In the genomic region with DNA sequence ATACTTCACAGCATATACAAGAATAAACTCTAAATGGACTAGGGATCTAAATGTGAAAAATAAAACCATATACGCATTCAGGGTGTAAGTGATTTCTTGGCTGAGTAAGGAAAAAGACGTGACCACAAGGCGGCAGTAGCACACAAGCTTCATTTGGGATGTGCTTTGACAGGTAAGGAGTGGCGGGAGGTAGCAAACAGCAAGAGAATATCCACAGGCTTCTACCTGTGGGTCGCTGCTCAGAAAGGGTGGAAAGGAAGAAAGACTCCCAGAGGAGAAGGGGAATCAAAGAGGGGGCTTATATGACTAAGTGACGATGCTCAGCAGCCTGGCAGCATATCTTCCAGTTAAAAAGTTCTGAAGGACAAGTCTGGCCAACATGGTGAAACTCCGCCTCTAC, we compare ENCODE assay signal across 9 cellular contexts. TPM values are rescaled to one million over a fixed set of nuclear protein-coding genes. Genes with fewer than 3 reads are reported as not detected.
DNase-seq lines count a peak whose midpoint lies in the region; ATAC-seq and TF ChIP-seq lines count a peak whose summit lies in the region.
"Had no signal": no experiment of that assay in that cellular context is flagged by ENCODE, and none has a peak within 500 bp of the region (broad histone marks: within the 10 kb centered on the region; RNA-seq: fewer than 3 reads in every experiment).

No MANE protein-coding gene starts in this region.

- no peak overlapping the region for H2BK5ac ChIP-seq in H9 (ENCODE audit: insufficient read length, low read length)

- no peak overlapping the region for H3K4me2 ChIP-seq in H9 (ENCODE audit: insufficient read depth, insufficient read length, low read length)

- H3K18ac ChIP-seq in H9 (ENCODE audit: insufficient read length, low read depth, low read length), result no peak overlapping the region

- DNase-seq in AG04449 (ENCODE audit: low read depth, low spot score) (peak; percentile 16), H9 (peak; percentile 84), NCI-H69 (lab: John Stamatoyannopoulos, UW) (peak; percentile 75), dermis microvascular lymphatic vessel endothelial cell (ENCODE audit: low read depth in 2 of 2) (peak; percentile 72 to 75), medulla oblongata (ENCODE audit: extremely low spot score) (peak; percentile 71)
- peak; percentile 77 to 81 for DNase-seq in activated CD4-positive, alpha-beta T cell treated with anti-CD3 and anti-CD28 coated beads, Interleukin-2, amount 50 U/mL, for 4 hours
- DNase-seq in stimulated activated CD8-positive, alpha-beta memory T cell treated with anti-CD3 and anti-CD28 coated beads, Interleukin-15, amount 100 ng/mL, for 48 hours (ENCODE audit: low read depth in 2 of 2), result peak; percentile 47 to 51

- H3K9ac ChIP-seq in H9 (ENCODE audit: extremely low read depth, insufficient read length, low read length), result no peak overlapping the region

- H3K27me3 ChIP-seq in H9 (ENCODE audit: insufficient read depth, low read length), result no peaks in the 10 kb centered on the region

- H4K8ac ChIP-seq in H9 (replicated peaks; ENCODE audit: insufficient read length, low read depth, low read length), result no peak overlapping the region

- H3K23me2 ChIP-seq in H9 (ENCODE audit: insufficient read length, low read depth, low read length, poor library complexity, severe bottlenecking), result peaks cover 3% of the 10 kb centered on the region

- POLR2A ChIA-PET in AG04449 (lab: Yijun Ruan, JAX), result no interaction called here

- TF ChIP-seq CTCF in AG04449 (IDR thresholded peaks at IDR 0.05; ENCODE audit: insufficient read depth, low read length, missing control alignments) (peak; percentile 56), H9 (conservative IDR thresholded peaks at IDR 0.05) (peak; percentile 83)

- peaks cover 9% of the 10 kb centered on the region; the same call in 1 of the 2 replicates for H3K4me1 ChIP-seq in H9 (ENCODE audit: insufficient read depth, low read length)

- WGBS in H9 (ENCODE audit: extremely low coverage, insufficient read length, low lambda C conversion rate), result no CpG with 5 or more reads among the region's 7 CpGs

- H4K91ac ChIP-seq in H9 (ENCODE audit: insufficient read length, low read depth, low read length), result no peak overlapping the region

- H3K14ac ChIP-seq in H9 (ENCODE audit: insufficient read depth, low read length), result no peak overlapping the region

- no peak overlapping the region for H2BK120ac ChIP-seq in H9 (ENCODE audit: low read depth, low read length, poor library complexity, severe bottlenecking)

- no peak overlapping the region for H3K27ac ChIP-seq in H9 (ENCODE audit: insufficient read length, low read depth, low read length)
- H3K27ac ChIP-seq: skin epidermis had no signal

- peak overlapping the region in 1 of 3 experiments; percentile 80; a peak in 3 of 7 replicates for H3K27ac Mint-ChIP-seq in H9

- no peaks in the 10 kb centered on the region for H4K20me1 ChIP-seq in H9 (ENCODE audit: control insufficient read depth, insufficient read depth, insufficient read length)

- H3T11ph ChIP-seq in H9 (ENCODE audit: low read length), result no peak overlapping the region

- H3K79me2 ChIP-seq in H9 (ENCODE audit: insufficient read depth, low read length), result peaks cover 21% of the 10 kb centered on the region; the same call in 1 of the 2 replicates

- CTCF ChIA-PET in AG04449 (lab: Yijun Ruan, JAX), result interaction anchor here (0.6 to 4.7 kb wide), 15 partner anchors 9 to 381 kb away, joined by 3 to 39 read pairs (median 5); no protein-coding TSS in a partner anchor

- no peak for ATAC-seq in HG03139 (IDR thresholded peaks at IDR 0.05; ENCODE audit: unreplicated experiment)

- H3K4ac ChIP-seq in H9 (ENCODE audit: low read depth, low read length), result no peak overlapping the region

- H2AFZ ChIP-seq in H9 (ENCODE audit: low read length), result peak overlapping the region; percentile 86

- no peak overlapping the region for H4K5ac ChIP-seq in H9 (ENCODE audit: insufficient read length, low read depth, low read length)

- no peaks in the 10 kb centered on the region for H3K79me1 ChIP-seq in H9 (ENCODE audit: insufficient read depth, low read depth, low read length, poor library complexity, severe bottlenecking)

- peaks cover 38 to 41% of the 10 kb centered on the region in 2 experiments for H3K4me1 Mint-ChIP-seq in H9

- H3K9me3 Mint-ChIP-seq in H9, result peaks cover 0 to 6% of the 10 kb centered on the region in 2 experiments; a peak in 3 of 5 replicates

- H3K23ac ChIP-seq in H9 (ENCODE audit: insufficient read length, low read depth, low read length), result no peak overlapping the region

- H3K36me3 Mint-ChIP-seq in H9 (ENCODE audit: insufficient read depth in 1 of 3, low read depth in 3 of 3), result peaks cover 5 to 13% (median 10%) of the 10 kb centered on the region in 3 experiments; a peak in 6 of 7 replicates

- H3K4me3 ChIP-seq in AG04449 (ENCODE audit: low read depth, low read length), result no peak overlapping the region
- H3K4me3 ChIP-seq: skin epidermis had no signal

- no peak overlapping the region for H2AK5ac ChIP-seq in H9 (ENCODE audit: insufficient read length, low read length)

- no peak overlapping the region for H2BK12ac ChIP-seq in H9 (ENCODE audit: insufficient read length, low read depth, low read length)

- H3K4me3 Mint-ChIP-seq in H9, result peak overlapping the region in 1 of 2 experiments; percentile 56; a peak in 3 of 5 replicates

- H2BK15ac ChIP-seq in H9 (ENCODE audit: low read depth, low read length), result no peak overlapping the region

- peaks cover 4% of the 10 kb centered on the region for H3K27me3 Mint-ChIP-seq in H9 (ENCODE audit: low read depth)

- H3K9me3 ChIP-seq in H9 (ENCODE audit: control insufficient read depth, low read depth, low read length), result no peaks in the 10 kb centered on the region

- no peak overlapping the region for H3K56ac ChIP-seq in H9 (ENCODE audit: insufficient read length, low read depth, low read length)

- no peak overlapping the region for H2BK20ac ChIP-seq in H9 (ENCODE audit: low read depth, low read length, poor library complexity, severe bottlenecking)

RNA-seq across cellular contexts. Expression of a gene that starts 2.5 kb away (rescaled TPM):
- total RNA-seq in H9 (2021) (162 and 171 TPM in 2 replicates), dermis microvascular lymphatic vessel endothelial cell (21.4 and 24.1 TPM in 2 replicates)

RNA-seq across cellular contexts. Expression of a gene that starts 34.3 kb away (rescaled TPM):
- total RNA-seq in H9 (2021) (50.8 and 53.3 TPM in 2 replicates), dermis microvascular lymphatic vessel endothelial cell (21.7 and 24.8 TPM in 2 replicates)

RNA-seq across cellular contexts. Expression of a gene that starts 48.3 kb away (rescaled TPM):
- total RNA-seq in H9 (2021) (27.2 and 29.4 TPM in 2 replicates), dermis microvascular lymphatic vessel endothelial cell (15.9 and 17.7 TPM in 2 replicates)

Comparison
In these comparisons a context has a peak if more than half of its experiments do, and no peak if none do; other contexts are left out.
1. DNase-seq: peak in every context shown above with its lines; median percentile 84 in H9; 79 in activated CD4-positive, alpha-beta T cell treated with anti-CD3 and anti-CD28 coated beads, Interleukin-2, amount 50 U/mL, for 4 hours; 75 in NCI-H69; 74 in dermis microvascular lymphatic vessel endothelial cell; 71 in medulla oblongata; 49 in stimulated activated CD8-positive, alpha-beta memory T cell treated with anti-CD3 and anti-CD28 coated beads, Interleukin-15, amount 100 ng/mL, for 48 hours; 16 in AG04449.